Comparison of ENCODE assay signal across 10 cellular contexts in the genomic region with DNA sequence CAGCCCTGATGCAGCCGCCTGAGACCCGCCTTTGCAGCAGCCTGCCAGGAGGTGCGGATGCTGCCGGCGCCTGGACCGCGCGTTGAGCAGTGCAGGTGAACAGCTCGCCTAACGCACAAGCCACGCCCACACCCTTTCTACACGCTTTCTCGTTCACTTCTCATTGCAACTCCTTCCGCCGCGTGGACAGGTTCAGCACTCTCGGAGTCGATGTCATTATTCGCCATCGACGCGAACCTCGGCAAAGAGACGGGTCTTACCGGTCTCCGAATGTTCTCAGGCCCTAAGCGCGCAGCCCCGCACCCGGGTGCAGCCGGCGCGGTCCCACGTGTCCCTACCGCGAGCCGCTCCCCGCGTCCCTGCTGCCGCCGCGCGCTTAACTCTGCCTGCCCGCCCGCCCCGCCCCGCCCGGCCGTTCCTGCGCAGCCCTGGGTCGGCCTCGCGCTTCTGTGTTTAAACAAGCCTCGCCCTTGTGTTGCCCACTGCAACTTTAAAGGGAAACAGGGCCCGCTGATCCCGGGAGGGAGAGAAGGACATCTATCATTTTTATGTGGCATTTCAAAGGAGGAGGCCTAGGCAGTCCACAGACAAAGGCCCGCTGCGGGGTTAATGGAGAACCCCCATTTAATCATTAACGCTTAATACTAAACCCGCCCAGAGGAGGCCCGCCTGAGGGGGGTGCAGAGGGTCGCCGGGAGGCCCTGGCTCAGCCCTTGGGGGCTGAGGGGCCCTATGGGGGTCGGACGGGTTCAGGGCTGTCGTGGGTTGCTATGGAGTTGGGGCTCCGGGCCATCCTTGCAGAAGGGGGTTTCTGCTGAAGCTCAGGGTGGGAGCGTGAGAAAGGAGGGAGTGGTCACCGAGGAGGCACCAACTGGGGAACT.
DNase-seq lines count a peak whose midpoint lies in the region; ATAC-seq and TF ChIP-seq lines count a peak whose summit lies in the region.
"Had no signal": no experiment of that assay in that cellular context is flagged by ENCODE, and none has a peak within 500 bp of the region (broad histone marks: within the 10 kb centered on the region; RNA-seq: fewer than 3 reads in every experiment).

No MANE protein-coding gene starts in this region.

- no peaks in the 10 kb centered on the region for H3K9me3 Mint-ChIP-seq in T-helper 2 cell treated with Interferon-gamma antibody and Interleukin-4, amounts not matched to agents 5 μg/mL and 100 μg/mL, for 36 hours

- H3K4me1 ChIP-seq in ovary (ENCODE audit: insufficient read depth), result peaks cover 5% of the 10 kb centered on the region
- H3K4me1 ChIP-seq: SJSA1 had no signal

- H3K27me3 Mint-ChIP-seq in T-helper 2 cell treated with Interferon-gamma antibody and Interleukin-4, amounts not matched to agents 5 μg/mL and 100 μg/mL, for 36 hours (ENCODE audit: low read depth), result peaks cover 27% of the 10 kb centered on the region

- DNase-seq in activated CD8-positive, alpha-beta memory T cell treated with anti-CD3 and anti-CD28 coated beads, Interleukin-2, amount 50 U/mL, for 48 hours, result peak; percentile 53
- no peak for DNase-seq in activated CD8-positive, alpha-beta memory T cell treated with anti-CD3 and anti-CD28 coated beads for 24 hours
- peak; percentile 5 for DNase-seq in T-helper 2 cell treated with Interferon-gamma antibody and Interleukin-4, amounts not matched to agents 5 μg/mL and 100 μg/mL, for 36 hours (ENCODE audit: low spot score)
- peak; percentile 1 for DNase-seq in glomerular visceral epithelial cell (ENCODE audit: extremely low spot score)
- peak in 3 of 5 donors; percentile 28 to 57 (median 46) for DNase-seq in ovary
- no peak for DNase-seq in effector CD8-positive, alpha-beta T cell (lab: John Stamatoyannopoulos, UW)
- DNase-seq: DND-41 had no signal

- no peaks in the 10 kb centered on the region for H3K4me1 Mint-ChIP-seq in T-helper 2 cell treated with Interferon-gamma antibody and Interleukin-4, amounts not matched to agents 5 μg/mL and 100 μg/mL, for 36 hours (ENCODE audit: low read depth)

- H3K4me3 Mint-ChIP-seq in T-helper 2 cell treated with Interferon-gamma antibody and Interleukin-4, amounts not matched to agents 5 μg/mL and 100 μg/mL, for 36 hours, result no peak overlapping the region

- H3K4me3 ChIP-seq in ovary, result peak overlapping the region; percentile 39
- H3K4me3 ChIP-seq: SJSA1 had no signal

- no peak for TF ChIP-seq CTCF in ovary (IDR thresholded peaks at IDR 0.05)

- no peak for TF ChIP-seq EP300 in ovary (IDR thresholded peaks at IDR 0.05)

- intact Hi-C loops in ovary (cut with DNase I), result loop anchor here in 1 of 4 donors (10.0 kb wide), 1 partner anchor 445 kb away; no protein-coding TSS in a partner anchor

- 5 to 11% (median 8%) methylated on average over 54 to 69 of the region's 69 CpGs for WGBS in ovary, 3 donors

- H3K27ac Mint-ChIP-seq in T-helper 2 cell treated with Interferon-gamma antibody and Interleukin-4, amounts not matched to agents 5 μg/mL and 100 μg/mL, for 36 hours, result no peak overlapping the region

- no peaks in the 10 kb centered on the region for H3K36me3 ChIP-seq in ovary
- H3K36me3 ChIP-seq: SJSA1 had no signal

- no peak overlapping the region for H3K27ac ChIP-seq in ovary
- H3K27ac ChIP-seq: SJSA1 had no signal

- H3K36me3 Mint-ChIP-seq in T-helper 2 cell treated with Interferon-gamma antibody and Interleukin-4, amounts not matched to agents 5 μg/mL and 100 μg/mL, for 36 hours (ENCODE audit: low read depth), result no peaks in the 10 kb centered on the region

- ATAC-seq in GM18858 (IDR thresholded peaks at IDR 0.05; ENCODE audit: unreplicated experiment) (no peak), HG02973 (IDR thresholded peaks at IDR 0.05; ENCODE audit: unreplicated experiment) (no peak)

- no peak for TF ChIP-seq POLR2A in ovary (IDR thresholded peaks at IDR 0.05)

- peaks cover 0 to 5% of the 10 kb centered on the region in 2 donors for H3K9me3 ChIP-seq in ovary
- H3K9me3 ChIP-seq: SJSA1 had no signal

- H3K27me3 ChIP-seq in ovary, result no peaks in the 10 kb centered on the region
- H3K27me3 ChIP-seq: SJSA1 had no signal

Comparison
In these comparisons a context has a peak if more than half of its experiments do, and no peak if none do; other contexts are left out.
1. DNase-seq: peak in activated CD8-positive, alpha-beta memory T cell treated with anti-CD3 and anti-CD28 coated beads, Interleukin-2, amount 50 U/mL, for 48 hours (single experiment), T-helper 2 cell treated with Interferon-gamma antibody and Interleukin-4, amounts not matched to agents 5 μg/mL and 100 μg/mL, for 36 hours (single experiment), glomerular visceral epithelial cell (single experiment) and ovary (3 of 5); none in activated CD8-positive, alpha-beta memory T cell treated with anti-CD3 and anti-CD28 coated beads for 24 hours (single experiment) and effector CD8-positive, alpha-beta T cell (single experiment).